In genomic region chr10:6737080-6737641, GRCh38 we compare ENCODE assay signal across 13 cellular contexts.
DNase-seq lines count a peak whose midpoint lies in the region; ATAC-seq, FAIRE-seq and TF ChIP-seq lines count a peak whose summit lies in the region.
"Had no signal": no experiment of that assay in that cellular context is flagged by ENCODE, and none has a peak within 500 bp of the region (broad histone marks: within the 10 kb centered on the region; RNA-seq: fewer than 3 reads in every experiment).

No MANE protein-coding gene starts in this region.

- FAIRE-seq in H54 (lab: Jason Lieb, UNC) = peak; percentile 20

- peaks cover 24 to 44% (median 34%) of the 10 kb centered on the region in 5 donors for H3K27me3 Mint-ChIP-seq in naive thymus-derived CD8-positive, alpha-beta T cell

- no peak overlapping the region for H3K4me3 Mint-ChIP-seq in naive thymus-derived CD8-positive, alpha-beta T cell
- H3K4me3 Mint-ChIP-seq: central memory CD8-positive, alpha-beta T cell; neural progenitor cell had no signal

- DNase-seq in H54 (ENCODE audit: insufficient read length, low spot score) = peak; percentile 53
- DNase-seq in cardiac muscle cell (ENCODE audit: low read depth in 1 of 2, low spot score in 1 of 2) = peak; percentile 6 to 32
- DNase-seq in psoas muscle = peak; percentile 29 to 73
- DNase-seq in naive thymus-derived CD8-positive, alpha-beta T cell = no peak
- no peak for DNase-seq in NCI-H1694 treated with DMSO at 0.1 percent for 48 hours (lab: John Stamatoyannopoulos, UW)
- DNase-seq in NCI-H774 (lab: John Stamatoyannopoulos, UW) = no peak
- DNase-seq: activated CD8-positive, alpha-beta memory T cell treated with anti-CD3 and anti-CD28 coated beads, Interleukin-2, amount 50 U/mL, for 48 hours; COR-L47 had no signal

- WGBS in psoas muscle, 3 donors = 34 to 38% (median 34%) methylated on average over 9 of the region's 9 CpGs

- TF ChIP-seq CTCF in cardiac muscle cell (IDR thresholded peaks at IDR 0.05; ENCODE audit: low read depth, low read length) (no peak), psoas muscle (IDR thresholded peaks at IDR 0.05) (no peak)

- H3K9me3 ChIP-seq in cardiac muscle cell (ENCODE audit: low read depth) (no peaks in the 10 kb centered on the region), psoas muscle (no peaks in the 10 kb centered on the region)
- H3K9me3 ChIP-seq: thoracic aorta had no signal

- H3K36me3 ChIP-seq in cardiac muscle cell (no peaks in the 10 kb centered on the region), psoas muscle (ENCODE audit: insufficient read depth in 1 of 2, low read depth in 1 of 2) (no peaks in the 10 kb centered on the region)
- H3K36me3 ChIP-seq: neural progenitor cell, thoracic aorta had no signal

- no peak overlapping the region for H3K27ac Mint-ChIP-seq in naive thymus-derived CD8-positive, alpha-beta T cell

- POLR2A ChIA-PET in naive thymus-derived CD8-positive, alpha-beta T cell (lab: Charles Lee) = no interaction called here

- peaks cover 3% of the 10 kb centered on the region for H3K27me3 ChIP-seq in cardiac muscle cell
- H3K27me3 ChIP-seq in psoas muscle (ENCODE audit: insufficient read depth in 3 of 3, low read length in 2 of 3) = no peaks in the 10 kb centered on the region
- H3K27me3 ChIP-seq: neural progenitor cell had no signal

- no peaks in the 10 kb centered on the region for H3K9me3 Mint-ChIP-seq in naive thymus-derived CD8-positive, alpha-beta T cell
- H3K9me3 Mint-ChIP-seq: central memory CD8-positive, alpha-beta T cell; neural progenitor cell had no signal

- intact Hi-C loops in psoas muscle (cut with DNase I) = no loop called here

- no peak overlapping the region for H3K4me3 ChIP-seq in cardiac muscle cell
- peak overlapping the region; percentile 63 for H3K4me3 ChIP-seq in psoas muscle
- H3K4me3 ChIP-seq: neural progenitor cell, thoracic aorta had no signal

- ATAC-seq in SK-N-SH treated with all-trans-retinoic acid at 6 μM for 48 hours (peak; percentile 82), psoas muscle (peak; percentile 89 to 91 (median 90)), HG03378 (IDR thresholded peaks at IDR 0.05; ENCODE audit: unreplicated experiment) (no peak)
- no peak for ATAC-seq in naive thymus-derived CD8-positive, alpha-beta T cell

- no peak for TF ChIP-seq POLR2A in H54 (IDR thresholded peaks at IDR 0.05; ENCODE audit: low read depth, low read length)

- no peaks in the 10 kb centered on the region for H3K36me3 Mint-ChIP-seq in naive thymus-derived CD8-positive, alpha-beta T cell
- H3K36me3 Mint-ChIP-seq: neural progenitor cell had no signal

- H3K27ac ChIP-seq in cardiac muscle cell (no peak overlapping the region), psoas muscle (peak overlapping the region; percentile 94)
- H3K27ac ChIP-seq: neural progenitor cell, thoracic aorta had no signal

- peaks cover 0 to 4% (median 0%) of the 10 kb centered on the region in 4 donors for H3K4me1 Mint-ChIP-seq in naive thymus-derived CD8-positive, alpha-beta T cell
- H3K4me1 Mint-ChIP-seq: central memory CD8-positive, alpha-beta T cell had no signal

- H3K4me1 ChIP-seq in cardiac muscle cell (ENCODE audit: low read depth) (no peaks in the 10 kb centered on the region), psoas muscle (peaks cover 50% of the 10 kb centered on the region)

TF ChIP-seq in SK-N-SH treated with all-trans-retinoic acid at 6 μM for 48 hours, 23 proteins besides CTCF, POLR2A, EP300 and RAD21:
- TF ChIP-seq BACH2 (CRISPR knock-in tag; IDR thresholded peaks at IDR 0.05; ENCODE audit: borderline replicate concordance) (no peak), POU6F1 (CRISPR knock-in tag; IDR thresholded peaks at IDR 0.05; ENCODE audit: borderline replicate concordance, low read depth) (no peak), ZFP30 (CRISPR knock-in tag; IDR thresholded peaks at IDR 0.05) (no peak), TCF4 (CRISPR knock-in tag; IDR thresholded peaks at IDR 0.05; ENCODE audit: borderline replicate concordance) (no peak), ZNF70 (CRISPR knock-in tag; IDR thresholded peaks at IDR 0.05) (no peak), OSR1 (CRISPR knock-in tag; IDR thresholded peaks at IDR 0.05) (no peak), RARB (CRISPR knock-in tag; IDR thresholded peaks at IDR 0.05) (no peak), PPARA (CRISPR knock-in tag; IDR thresholded peaks at IDR 0.05; ENCODE audit: borderline replicate concordance) (no peak)

Comparison
In these comparisons a context has a peak if more than half of its experiments do, and no peak if none do; other contexts are left out.
1. DNase-seq: peak in H54 (single experiment), cardiac muscle cell (2 of 2) and psoas muscle (2 of 2); none in naive thymus-derived CD8-positive, alpha-beta T cell (0 of 10), NCI-H1694 treated with DMSO at 0.1 percent for 48 hours (single experiment) and NCI-H774 (single experiment).
2. ATAC-seq: peak in SK-N-SH treated with all-trans-retinoic acid at 6 μM for 48 hours (single experiment) and psoas muscle (4 of 4); none in naive thymus-derived CD8-positive, alpha-beta T cell (0 of 2) and HG03378 (single experiment).